In genomic region chr5:40798856-40799210, GRCh38 we compare ENCODE assay signal across 8 cellular contexts. TPM values are rescaled to one million over a fixed set of nuclear protein-coding genes. Genes with fewer than 3 reads are reported as not detected.
DNase-seq lines count a peak whose midpoint lies in the region; TF ChIP-seq lines count a peak whose summit lies in the region.

No MANE protein-coding gene starts in this region.

- peak overlapping the region; percentile 89 for H3K27ac Mint-ChIP-seq in activated naive CD4-positive, alpha-beta T cell treated with anti-CD3 and anti-CD28 coated beads, Interleukin-2, amount 50 U/mL, for 24 hours
- H3K27ac Mint-ChIP-seq in brain, result peak overlapping the region; percentile 87 to 95 (median 92)

- H3K23ac ChIP-seq in mesenchymal stem cell (ENCODE audit: low read length in 2 of 2), result no peak overlapping the region

- no peak overlapping the region for H2BK15ac ChIP-seq in mesenchymal stem cell (ENCODE audit: low read depth, poor library complexity, severe bottlenecking)

- H3K9ac ChIP-seq in mesenchymal stem cell (ENCODE audit: low read length), result peak overlapping the region; percentile 98

- H3K27ac ChIP-seq in mesenchymal stem cell (ENCODE audit: low read length, poor library complexity, severe bottlenecking) (peak overlapping the region; percentile 91), urinary bladder (ENCODE audit: low read depth) (no peak overlapping the region)

- H4K91ac ChIP-seq in mesenchymal stem cell (ENCODE audit: low read length), result no peak overlapping the region

- no peak overlapping the region for H2AFZ ChIP-seq in mesenchymal stem cell (ENCODE audit: low read depth, low read length)

- peak overlapping the region; percentile 80 for H3K4me3 Mint-ChIP-seq in activated naive CD4-positive, alpha-beta T cell treated with anti-CD3 and anti-CD28 coated beads, Interleukin-2, amount 50 U/mL, for 24 hours
- H3K4me3 Mint-ChIP-seq in brain, result peak overlapping the region; percentile 86 to 92 (median 89)

- no peak overlapping the region for H3K14ac ChIP-seq in mesenchymal stem cell (ENCODE audit: low read length in 2 of 2)

- H3K4me1 Mint-ChIP-seq in activated naive CD4-positive, alpha-beta T cell treated with anti-CD3 and anti-CD28 coated beads, Interleukin-2, amount 50 U/mL, for 24 hours, result peaks cover 46% of the 10 kb centered on the region
- H3K4me1 Mint-ChIP-seq in brain, result peaks cover 39% of the 10 kb centered on the region

- H3K4me3 ChIP-seq in mesenchymal stem cell (ENCODE audit: insufficient read depth in 1 of 2, low read depth in 1 of 2, low read length in 2 of 2) (peak overlapping the region; percentile 73 to 98), urinary bladder (ENCODE audit: low read depth, low read length) (peak overlapping the region; percentile 94)

- no peaks in the 10 kb centered on the region for H3K9me3 ChIP-seq in mesenchymal stem cell (ENCODE audit: control insufficient read depth, low read length)

- no peaks in the 10 kb centered on the region for H3K9me3 Mint-ChIP-seq in activated naive CD4-positive, alpha-beta T cell treated with anti-CD3 and anti-CD28 coated beads, Interleukin-2, amount 50 U/mL, for 24 hours
- H3K9me3 Mint-ChIP-seq in brain, result peaks cover 0 to 3% (median 0%) of the 10 kb centered on the region in 5 experiments

- peak overlapping the region; percentile 92 for H3K4me2 ChIP-seq in mesenchymal stem cell (ENCODE audit: low read length, poor library complexity, severe bottlenecking)

- H3K27me3 ChIP-seq in mesenchymal stem cell (ENCODE audit: control insufficient read depth in 1 of 2, insufficient read depth in 1 of 2, low read length in 2 of 2), result no peaks in the 10 kb centered on the region

- no peaks in the 10 kb centered on the region for H3K79me1 ChIP-seq in mesenchymal stem cell (replicated peaks; ENCODE audit: low read length, poor library complexity, severe bottlenecking)

- WGBS in mesenchymal stem cell, result 0% methylated on average over 1 of the region's 4 CpGs
- 3% methylated on average over 4 of the region's 4 CpGs for WGBS in urinary bladder

- H2AK5ac ChIP-seq in mesenchymal stem cell (ENCODE audit: low read length, severe bottlenecking), result no peak overlapping the region

- TF ChIP-seq CTCF in brain (conservative IDR thresholded peaks at IDR 0.05), result no peak

- H3K4ac ChIP-seq in mesenchymal stem cell (ENCODE audit: low read depth in 1 of 2, low read length in 2 of 2), result no peak overlapping the region

- no peak overlapping the region for H2BK12ac ChIP-seq in mesenchymal stem cell (ENCODE audit: low read length in 2 of 2)

- no peak overlapping the region for H2BK5ac ChIP-seq in mesenchymal stem cell (ENCODE audit: low read depth, low read length, poor library complexity, severe bottlenecking)

- no peak for DNase-seq in activated naive CD4-positive, alpha-beta T cell treated with Interleukin-2 at 50 U/mL for 16 hours
- DNase-seq in mesenchymal stem cell (no peak), superior temporal gyrus (ENCODE audit: extremely low spot score) (no peak), NCI-H446 treated with DMSO at 0.1 percent for 48 hours (lab: John Stamatoyannopoulos, UW) (no peak), amniotic stem cell (lab: John Stamatoyannopoulos, UW) (no peak)

- H2BK120ac ChIP-seq in mesenchymal stem cell (ENCODE audit: low read depth, low read length), result no peak overlapping the region

- H3K4me1 ChIP-seq in mesenchymal stem cell (ENCODE audit: control insufficient read depth, insufficient read depth, low read depth, low read length), result no peaks in the 10 kb centered on the region
- H3K4me1 ChIP-seq in urinary bladder (ENCODE audit: insufficient read depth), result peaks cover 2% of the 10 kb centered on the region

- peaks cover 0 to 7% of the 10 kb centered on the region in 2 experiments for H3K36me3 ChIP-seq in mesenchymal stem cell (ENCODE audit: control insufficient read depth in 1 of 2, insufficient read depth in 2 of 2, low read depth in 1 of 2, low read length in 2 of 2)
- no peaks in the 10 kb centered on the region for H3K36me3 ChIP-seq in urinary bladder (ENCODE audit: insufficient read depth)

- H3K18ac ChIP-seq in mesenchymal stem cell (ENCODE audit: low read depth in 1 of 2, low read length in 2 of 2), result no peak overlapping the region

- H3K27me3 Mint-ChIP-seq in activated naive CD4-positive, alpha-beta T cell treated with anti-CD3 and anti-CD28 coated beads, Interleukin-2, amount 50 U/mL, for 24 hours, result no peaks in the 10 kb centered on the region
- peaks cover 4% of the 10 kb centered on the region for H3K27me3 Mint-ChIP-seq in brain

- peaks cover 10% of the 10 kb centered on the region for H3K36me3 Mint-ChIP-seq in activated naive CD4-positive, alpha-beta T cell treated with anti-CD3 and anti-CD28 coated beads, Interleukin-2, amount 50 U/mL, for 24 hours
- H3K36me3 Mint-ChIP-seq in brain, result peaks cover 19% of the 10 kb centered on the region

- H4K8ac ChIP-seq in mesenchymal stem cell (ENCODE audit: low read length), result no peak overlapping the region

RNA-seq across cellular contexts. Expression of gene PRKAA1, which starts 0.7 kb away (rescaled TPM):
- polyA plus RNA-seq in brain (ENCODE audit: insufficient read depth, low read depth, low replicate concordance) (12.2 TPM), urinary bladder (43.5 TPM)
- 64.0 TPM for polyA plus RNA-seq in mesenchymal stem cell (2013, experiment 1 of 2)
- 64.5 TPM for polyA plus RNA-seq in mesenchymal stem cell (2013, experiment 2 of 2)
- 151 TPM for total RNA-seq in urinary bladder

RNA-seq across cellular contexts. Expression of gene RPL37, which starts 36.2 kb away (rescaled TPM):
- polyA plus RNA-seq in brain (ENCODE audit: insufficient read depth, low read depth, low replicate concordance) (3,756 TPM), urinary bladder (2,876 TPM)
- polyA plus RNA-seq in mesenchymal stem cell (2013, experiment 1 of 2), result 5,031 TPM
- polyA plus RNA-seq in mesenchymal stem cell (2013, experiment 2 of 2), result 4,706 TPM
- 1,380 TPM for total RNA-seq in urinary bladder

RNA-seq across cellular contexts. Expression of gene CARD6, which starts 42.3 kb away (rescaled TPM):
- polyA plus RNA-seq in brain (ENCODE audit: insufficient read depth, low read depth, low replicate concordance) (0.54 TPM), urinary bladder (5.9 TPM)
- polyA plus RNA-seq in mesenchymal stem cell (2013, experiment 1 of 2), result 3.8 TPM
- polyA plus RNA-seq in mesenchymal stem cell (2013, experiment 2 of 2), result 3.9 TPM
- total RNA-seq in urinary bladder, result 6.0 TPM

RNA-seq across cellular contexts. Expression of gene TTC33, which starts 43.1 kb away (rescaled TPM):
- 8.6 TPM for polyA plus RNA-seq in brain (ENCODE audit: insufficient read depth, low read depth, low replicate concordance)
- polyA plus RNA-seq in mesenchymal stem cell (2013, experiment 1 of 2), result 6.4 TPM
- 6.5 TPM for polyA plus RNA-seq in mesenchymal stem cell (2013, experiment 2 of 2)
- total RNA-seq in urinary bladder, result 38.4 TPM
- 13.2 TPM for polyA plus RNA-seq in urinary bladder
